ENCODE assay signal across 1 cellular context in genomic region chr1:154320882-154321608, GRCh38.
TF ChIP-seq lines count a peak whose summit lies in the region.

Gene AQP10, plus strand, starts transcription at chr1:154321093. Its CDS starts 63 bp downstream, at chr1:154321156.

TF ChIP-seq in WTC11, 78 proteins besides CTCF, POLR2A, EP300 and RAD21 (continued from another document):
- TF ChIP-seq SMAD4 (CRISPR knock-in tag; IDR thresholded peaks at IDR 0.05) (0 out of 2 replicates have a peak, but pooled peaks have one; percentile 23), FOXP1 (CRISPR knock-in tag; IDR thresholded peaks at IDR 0.05; ENCODE audit: borderline replicate concordance) (no peak)
- TF ChIP-seq, protein P1, sequence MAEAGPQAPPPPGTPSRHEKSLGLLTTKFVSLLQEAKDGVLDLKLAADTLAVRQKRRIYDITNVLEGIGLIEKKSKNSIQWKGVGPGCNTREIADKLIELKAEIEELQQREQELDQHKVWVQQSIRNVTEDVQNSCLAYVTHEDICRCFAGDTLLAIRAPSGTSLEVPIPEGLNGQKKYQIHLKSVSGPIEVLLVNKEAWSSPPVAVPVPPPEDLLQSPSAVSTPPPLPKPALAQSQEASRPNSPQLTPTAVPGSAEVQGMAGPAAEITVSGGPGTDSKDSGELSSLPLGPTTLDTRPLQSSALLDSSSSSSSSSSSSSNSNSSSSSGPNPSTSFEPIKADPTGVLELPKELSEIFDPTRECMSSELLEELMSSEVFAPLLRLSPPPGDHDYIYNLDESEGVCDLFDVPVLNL (CRISPR knock-in tag; IDR thresholded peaks at IDR 0.05; ENCODE audit: borderline replicate concordance, low read depth), result no peak
- TF ChIP-seq, protein P2, sequence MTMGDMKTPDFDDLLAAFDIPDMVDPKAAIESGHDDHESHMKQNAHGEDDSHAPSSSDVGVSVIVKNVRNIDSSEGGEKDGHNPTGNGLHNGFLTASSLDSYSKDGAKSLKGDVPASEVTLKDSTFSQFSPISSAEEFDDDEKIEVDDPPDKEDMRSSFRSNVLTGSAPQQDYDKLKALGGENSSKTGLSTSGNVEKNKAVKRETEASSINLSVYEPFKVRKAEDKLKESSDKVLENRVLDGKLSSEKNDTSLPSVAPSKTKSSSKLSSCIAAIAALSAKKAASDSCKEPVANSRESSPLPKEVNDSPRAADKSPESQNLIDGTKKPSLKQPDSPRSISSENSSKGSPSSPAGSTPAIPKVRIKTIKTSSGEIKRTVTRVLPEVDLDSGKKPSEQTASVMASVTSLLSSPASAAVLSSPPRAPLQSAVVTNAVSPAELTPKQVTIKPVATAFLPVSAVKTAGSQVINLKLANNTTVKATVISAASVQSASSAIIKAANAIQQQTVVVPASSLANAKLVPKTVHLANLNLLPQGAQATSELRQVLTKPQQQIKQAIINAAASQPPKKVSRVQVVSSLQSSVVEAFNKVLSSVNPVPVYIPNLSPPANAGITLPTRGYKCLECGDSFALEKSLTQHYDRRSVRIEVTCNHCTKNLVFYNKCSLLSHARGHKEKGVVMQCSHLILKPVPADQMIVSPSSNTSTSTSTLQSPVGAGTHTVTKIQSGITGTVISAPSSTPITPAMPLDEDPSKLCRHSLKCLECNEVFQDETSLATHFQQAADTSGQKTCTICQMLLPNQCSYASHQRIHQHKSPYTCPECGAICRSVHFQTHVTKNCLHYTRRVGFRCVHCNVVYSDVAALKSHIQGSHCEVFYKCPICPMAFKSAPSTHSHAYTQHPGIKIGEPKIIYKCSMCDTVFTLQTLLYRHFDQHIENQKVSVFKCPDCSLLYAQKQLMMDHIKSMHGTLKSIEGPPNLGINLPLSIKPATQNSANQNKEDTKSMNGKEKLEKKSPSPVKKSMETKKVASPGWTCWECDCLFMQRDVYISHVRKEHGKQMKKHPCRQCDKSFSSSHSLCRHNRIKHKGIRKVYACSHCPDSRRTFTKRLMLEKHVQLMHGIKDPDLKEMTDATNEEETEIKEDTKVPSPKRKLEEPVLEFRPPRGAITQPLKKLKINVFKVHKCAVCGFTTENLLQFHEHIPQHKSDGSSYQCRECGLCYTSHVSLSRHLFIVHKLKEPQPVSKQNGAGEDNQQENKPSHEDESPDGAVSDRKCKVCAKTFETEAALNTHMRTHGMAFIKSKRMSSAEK (CRISPR knock-in tag; IDR thresholded peaks at IDR 0.05; ENCODE audit: borderline replicate concordance), result no peak
